ENCODE assay signal across 22 cellular contexts in genomic region chr11:115920841-115921480, GRCh38.
DNase-seq lines count a peak whose midpoint lies in the region; ATAC-seq and TF ChIP-seq lines count a peak whose summit lies in the region.
"Had no signal": no experiment of that assay in that cellular context is flagged by ENCODE, and none has a peak within 500 bp of the region (broad histone marks: within the 10 kb centered on the region; RNA-seq: fewer than 3 reads in every experiment).

No MANE protein-coding gene starts in this region.

- DNase-seq in NCI-H146 (lab: John Stamatoyannopoulos, UW) (peak; percentile 24), NCI-H146 treated with DMSO at 0.1 percent for 48 hours (lab: John Stamatoyannopoulos, UW; ENCODE audit: unreplicated experiment) (no peak), NCI-H1092 treated with DMSO at 0.1 percent for 48 hours (lab: John Stamatoyannopoulos, UW) (peak; percentile 65), epithelial cell of proximal tubule (ENCODE audit: low read depth) (peak; percentile 80), thyroid gland (peak; percentile 56 to 58), PC-3 (no peak), RKO (ENCODE audit: low spot score) (no peak)
- no peak for DNase-seq in stimulated activated CD4-positive, alpha-beta T cell treated with anti-CD3 and anti-CD28 coated beads, Interleukin-4, amount 100 ng/mL, for 4 hours
- DNase-seq: activated B cell treated with CpG ODN at 0.5 μM for 24 hours; activated CD8-positive, alpha-beta T cell treated with anti-CD3 and anti-CD28 coated beads for 36 hours; activated naive CD4-positive, alpha-beta T cell treated with Interleukin-2 at 50 U/mL for 16 hours; amniotic stem cell; GF-D8; HCEC 1CT; immature natural killer cell; nucleus accumbens; T-helper 2 cell; upper lobe of right lung had no signal

- H3K79me2 ChIP-seq in PC-3 (ENCODE audit: low read length) = no peaks in the 10 kb centered on the region

- intact Hi-C loops in thyroid gland (cut with DNase I) = no loop called here
- intact Hi-C loops in PC-3 (cut with micrococcal nuclease) = no loop called here

- TF ChIP-seq POLR2A in thyroid gland (IDR thresholded peaks at IDR 0.05) = no peak

- H2AFZ ChIP-seq in PC-3 (ENCODE audit: low read length) = no peak overlapping the region

- no peak for ATAC-seq in PC-3
- ATAC-seq: activated CD8-positive, alpha-beta T cell treated with anti-CD3 and anti-CD28 coated beads for 36 hours; upper lobe of right lung had no signal

- 26 to 41% methylated on average over 6 of the region's 6 CpGs for WGBS in thyroid gland, 2 donors

- peak overlapping the region in 2 of 3 donors; percentile 72 to 82 for H3K27ac ChIP-seq in thyroid gland
- H3K27ac ChIP-seq in PC-3 (ENCODE audit: low read length) = no peak overlapping the region
- H3K27ac ChIP-seq: cardiac muscle cell, right atrium auricular region, SJSA1, upper lobe of right lung had no signal

- no peak overlapping the region for H3K9ac ChIP-seq in PC-3 (ENCODE audit: low read length)

- CTCF ChIA-PET in PC-3 (lab: Charles Lee) = no interaction called here

- peaks cover 21 to 51% of the 10 kb centered on the region in 2 donors for H3K4me1 ChIP-seq in thyroid gland
- H3K4me1 ChIP-seq in PC-3 (ENCODE audit: insufficient read depth, low read length) = no peaks in the 10 kb centered on the region
- H3K4me1 ChIP-seq: right atrium auricular region, upper lobe of right lung had no signal

- H3K9me3 ChIP-seq in thyroid gland (no peaks in the 10 kb centered on the region), PC-3 (ENCODE audit: low read length) (peaks cover 18% of the 10 kb centered on the region; the same call in 1 of the 2 replicates)
- H3K9me3 ChIP-seq: right atrium auricular region, SJSA1, upper lobe of right lung had no signal

- no TSS peak for BruUV-seq in PC-3 (replicated peaks; lab: Mats Ljungman, UMichigan)

- H3K4me2 ChIP-seq in PC-3 (ENCODE audit: low read length) = no peak overlapping the region

- TF ChIP-seq CTCF in epithelial cell of proximal tubule (conservative IDR thresholded peaks at IDR 0.05; ENCODE audit: low read depth, low read length) (no peak), thyroid gland (IDR thresholded peaks at IDR 0.05) (no peak), PC-3 (conservative IDR thresholded peaks at IDR 0.05; ENCODE audit: low read depth, low read length) (no peak)

- POLR2A ChIA-PET in PC-3 (lab: Charles Lee; ENCODE audit: unreplicated experiment) = no interaction called here

- H3K4me3 ChIP-seq in epithelial cell of proximal tubule (ENCODE audit: low read depth, low read length) (no peak overlapping the region), thyroid gland (replicated peaks in 1 of 3) (no peak overlapping the region), PC-3 (ENCODE audit: low read length) (no peak overlapping the region)
- H3K4me3 ChIP-seq: cardiac muscle cell, lung, right atrium auricular region, SJSA1, upper lobe of right lung had no signal

- H3K9me2 ChIP-seq in PC-3 (replicated peaks; ENCODE audit: low read length) = no peaks in the 10 kb centered on the region

- H3K27me3 ChIP-seq in thyroid gland (no peaks in the 10 kb centered on the region), PC-3 (ENCODE audit: low read length) (no peaks in the 10 kb centered on the region)
- H3K27me3 ChIP-seq: right atrium auricular region, SJSA1, upper lobe of right lung had no signal

- H4K20me1 ChIP-seq in PC-3 (ENCODE audit: low read length) = no peaks in the 10 kb centered on the region

- H3F3A ChIP-seq in PC-3 (ENCODE audit: low read length, unreplicated experiment) = no peaks in the 10 kb centered on the region

- no peaks in the 10 kb centered on the region for H3K36me3 ChIP-seq in thyroid gland
- no peaks in the 10 kb centered on the region for H3K36me3 ChIP-seq in PC-3 (ENCODE audit: low read depth, low read length)
- H3K36me3 ChIP-seq: cardiac muscle cell, right atrium auricular region, SJSA1, upper lobe of right lung had no signal

Comparison
In these comparisons a context has a peak if more than half of its experiments do, and no peak if none do; other contexts are left out.
1. DNase-seq: peak in NCI-H146 (single experiment), NCI-H1092 treated with DMSO at 0.1 percent for 48 hours (single experiment), epithelial cell of proximal tubule (single experiment) and thyroid gland (2 of 2); none in NCI-H146 treated with DMSO at 0.1 percent for 48 hours (single experiment), stimulated activated CD4-positive, alpha-beta T cell treated with anti-CD3 and anti-CD28 coated beads, Interleukin-4, amount 100 ng/mL, for 4 hours (0 of 2), PC-3 (single experiment) and RKO (single experiment).